In the genomic region with DNA sequence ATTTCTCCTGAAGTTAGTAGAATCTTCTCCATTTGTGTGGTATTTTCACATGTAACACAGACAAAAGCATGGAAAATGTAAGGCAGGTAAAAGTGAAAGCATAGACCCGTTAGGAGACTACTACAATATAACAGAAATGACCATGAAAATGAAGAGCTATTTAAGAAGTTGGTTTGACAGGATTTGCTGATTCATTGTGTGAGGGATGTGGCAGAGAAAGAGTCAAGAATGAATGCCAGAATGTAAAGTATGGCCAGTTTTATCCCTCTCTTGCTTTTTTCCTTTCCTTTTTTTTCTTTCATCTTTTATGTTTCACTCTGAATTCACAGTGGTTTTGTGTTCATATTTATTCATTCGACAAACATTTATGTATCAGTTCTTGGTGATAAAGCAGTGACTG, we compare ENCODE assay signal across 11 cellular contexts.
DNase-seq lines count a peak whose midpoint lies in the region; TF ChIP-seq lines count a peak whose summit lies in the region.
"Had no signal": no experiment of that assay in that cellular context is flagged by ENCODE, and none has a peak within 500 bp of the region (broad histone marks: within the 10 kb centered on the region; RNA-seq: fewer than 3 reads in every experiment).

No MANE protein-coding gene starts in this region.

- DNase-seq in EL = peak; percentile 10
- no peak for DNase-seq in activated naive CD8-positive, alpha-beta T cell treated with anti-CD3 and anti-CD28 coated beads for 36 hours
- DNase-seq in iris pigment epithelial cell (ENCODE audit: low read depth) = peak; percentile 73
- DNase-seq in activated gamma-delta T cell treated with Interleukin-2 at 50 U/mL for 16 hours = no peak
- no peak for DNase-seq in GM13977 (ENCODE audit: low spot score)
- DNase-seq in anterior cingulate cortex (lab: John Stamatoyannopoulos, UW) = no peak
- DNase-seq in AG20443 (ENCODE audit: low spot score) = no peak
- DNase-seq: activated CD8-positive, alpha-beta memory T cell treated with anti-CD3 and anti-CD28 coated beads, Interleukin-2, amount 50 U/mL, for 4 hours; body of pancreas had no signal

- no peaks in the 10 kb centered on the region for H3K36me3 ChIP-seq in HUES6 (ENCODE audit: control insufficient read depth, insufficient read depth, low read length)

- peak overlapping the region; percentile 18 for H3K27ac Mint-ChIP-seq in activated naive CD8-positive, alpha-beta T cell treated with anti-CD3 and anti-CD28 coated beads for 36 hours
- H3K27ac Mint-ChIP-seq: neural progenitor cell had no signal

- H3K27me3 Mint-ChIP-seq in activated naive CD8-positive, alpha-beta T cell treated with anti-CD3 and anti-CD28 coated beads for 36 hours = no peaks in the 10 kb centered on the region

- peaks cover 4% of the 10 kb centered on the region for H3K9me3 Mint-ChIP-seq in activated naive CD8-positive, alpha-beta T cell treated with anti-CD3 and anti-CD28 coated beads for 36 hours

- in situ Hi-C loops in GM13977 (cut with MboI; ENCODE audit: low pct_unique_long_range_greater_than_20kb, low sequenced_read_pairs, unreplicated experiment) = no loop called here

- H3K27me3 ChIP-seq in HUES6 (ENCODE audit: control insufficient read depth, insufficient read depth, low read length) = no peaks in the 10 kb centered on the region
- H3K27me3 ChIP-seq: body of pancreas, neural progenitor cell had no signal

- H3K9me3 ChIP-seq in HUES6 (ENCODE audit: control insufficient read depth, insufficient read depth, low read depth, low read length) = no peaks in the 10 kb centered on the region
- H3K9me3 ChIP-seq: body of pancreas had no signal

- TF ChIP-seq CTCF in GM13977 (IDR thresholded peaks at IDR 0.05; ENCODE audit: extremely low read depth, insufficient read depth, missing control alignments) = no peak

- H3K36me3 Mint-ChIP-seq in activated naive CD8-positive, alpha-beta T cell treated with anti-CD3 and anti-CD28 coated beads for 36 hours = peaks cover 13% of the 10 kb centered on the region

- no peak overlapping the region for H3K9ac ChIP-seq in HUES6 (ENCODE audit: low read length)
- H3K9ac ChIP-seq: neural progenitor cell had no signal

- H3K4me3 ChIP-seq in HUES6 (ENCODE audit: low read depth, low read length) = no peak overlapping the region
- H3K4me3 ChIP-seq: body of pancreas, neural progenitor cell had no signal

- peaks cover 36% of the 10 kb centered on the region for H3K4me1 ChIP-seq in HUES6 (ENCODE audit: control insufficient read depth, insufficient read depth, low read length)
- H3K4me1 ChIP-seq: body of pancreas had no signal

- H3K27ac ChIP-seq in HUES6 (ENCODE audit: low read depth, low read length) = peak overlapping the region; percentile 85
- H3K27ac ChIP-seq: body of pancreas, neural progenitor cell had no signal

- H3K4me3 Mint-ChIP-seq in activated naive CD8-positive, alpha-beta T cell treated with anti-CD3 and anti-CD28 coated beads for 36 hours = no peak overlapping the region
- H3K4me3 Mint-ChIP-seq: neural progenitor cell had no signal

- H3K4me1 Mint-ChIP-seq in activated naive CD8-positive, alpha-beta T cell treated with anti-CD3 and anti-CD28 coated beads for 36 hours = peaks cover 6% of the 10 kb centered on the region

Comparison
In these comparisons a context has a peak if more than half of its experiments do, and no peak if none do; other contexts are left out.
1. DNase-seq: peak in EL (single experiment) and iris pigment epithelial cell (single experiment); none in activated naive CD8-positive, alpha-beta T cell treated with anti-CD3 and anti-CD28 coated beads for 36 hours (single experiment), activated gamma-delta T cell treated with Interleukin-2 at 50 U/mL for 16 hours (single experiment), GM13977 (single experiment), anterior cingulate cortex (0 of 58) and AG20443 (single experiment).